Comparison of ENCODE assay signal across 1 cellular context in the genomic region with DNA sequence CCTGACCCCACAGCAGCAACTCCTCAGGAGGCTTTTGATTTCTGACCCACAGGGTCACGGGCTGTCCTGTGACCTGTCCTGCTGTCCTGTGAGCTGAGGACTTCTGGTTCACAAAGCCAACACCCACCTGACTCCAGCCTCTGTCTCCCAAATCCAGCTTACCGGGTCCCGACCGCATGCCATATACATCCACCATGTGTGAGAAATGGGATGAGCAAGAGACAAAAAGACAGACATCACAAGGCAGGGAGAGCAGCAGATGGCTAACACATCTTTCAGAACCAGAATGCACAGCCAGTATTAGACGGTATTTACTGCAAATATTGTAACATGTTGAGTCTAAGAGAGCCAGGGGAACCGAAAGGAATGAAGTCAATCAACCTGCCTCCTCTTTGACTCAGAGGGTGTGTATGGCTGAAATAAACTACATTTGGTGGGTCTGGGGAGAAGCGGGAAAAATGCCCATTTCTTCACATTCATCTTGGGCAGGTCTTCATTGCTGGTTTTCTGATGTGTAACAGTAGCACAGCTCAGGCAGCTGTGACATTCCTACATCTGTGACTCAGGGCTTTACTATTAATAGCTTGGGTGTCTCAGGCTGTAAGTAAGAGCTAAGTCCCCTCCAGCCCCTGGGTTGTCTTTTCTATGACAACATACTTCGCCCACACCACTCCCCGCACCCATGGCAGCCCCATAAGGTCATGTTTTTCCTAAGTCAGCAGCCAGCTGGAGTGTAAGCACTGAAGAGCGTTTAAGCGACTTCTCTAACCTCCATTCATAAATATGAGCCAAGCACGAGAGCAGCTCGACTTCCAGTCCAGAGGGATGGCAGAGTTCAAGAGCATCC.
A peak's percentile ranks its signal among the peaks of the same experiment; 100 is the strongest.
TF ChIP-seq lines count a peak whose summit lies in the region.

No MANE protein-coding gene starts in this region.

TF ChIP-seq in HEK293, 187 proteins besides CTCF, POLR2A, EP300 and RAD21 (continued from another document):
- TF ChIP-seq ZNF600 (tag by site-specific recombination; IDR thresholded peaks at IDR 0.05) (no peak), ZNF629 (tag by site-specific recombination; IDR thresholded peaks at IDR 0.05) (peak; percentile 85), ZNF248 (tag by site-specific recombination; IDR thresholded peaks at IDR 0.05) (no peak), ZNF654 (tag by site-specific recombination; IDR thresholded peaks at IDR 0.05; ENCODE audit: low read depth) (peak; percentile 10; the same call in 1 of the 2 replicates), ZNF501 (tag by site-specific recombination; IDR thresholded peaks at IDR 0.05) (no peak), EGR2 (tag by site-specific recombination; IDR thresholded peaks at IDR 0.05; ENCODE audit: low read depth) (peak; percentile 34; the same call in 1 of the 2 replicates), ZNF133 (tag by site-specific recombination; IDR thresholded peaks at IDR 0.05) (no peak), ZNF2 (tag by site-specific recombination; IDR thresholded peaks at IDR 0.05) (0 out of 2 replicates have a peak, but pooled peaks have one; percentile 26), ZFP41 (tag by site-specific recombination; IDR thresholded peaks at IDR 0.05; ENCODE audit: borderline replicate concordance) (no peak), SCRT2 (tag by site-specific recombination; IDR thresholded peaks at IDR 0.05) (0 out of 2 replicates have a peak, but pooled peaks have one; percentile 29), ZEB2 (tag by site-specific recombination; IDR thresholded peaks at IDR 0.05) (peak; percentile 56; the same call in 1 of the 2 replicates), ZNF366 (tag by site-specific recombination; conservative IDR thresholded peaks at IDR 0.05) (peak; percentile 43; the same call in 1 of the 2 replicates), ZFP37 (tag by site-specific recombination; IDR thresholded peaks at IDR 0.05) (peak; percentile 52), ZBTB8A (tag by site-specific recombination; IDR thresholded peaks at IDR 0.05) (no peak), KLF8 (tag by site-specific recombination; IDR thresholded peaks at IDR 0.05) (peak; percentile 57; the same call in 1 of the 2 replicates), ZNF394 (tag by site-specific recombination; IDR thresholded peaks at IDR 0.05; ENCODE audit: borderline replicate concordance) (peak; percentile 58; the same call in 1 of the 2 replicates), ZNF335 (tag by site-specific recombination; conservative IDR thresholded peaks at IDR 0.05) (peak; percentile 65), ZNF660 (tag by site-specific recombination; IDR thresholded peaks at IDR 0.05) (0 out of 2 replicates have a peak, but pooled peaks have one; percentile 57), GFI1B (tag by site-specific recombination; IDR thresholded peaks at IDR 0.05) (no peak), ZBTB17 (tag by site-specific recombination; IDR thresholded peaks at IDR 0.05) (peak; percentile 98)
- TF ChIP-seq, protein P1, sequence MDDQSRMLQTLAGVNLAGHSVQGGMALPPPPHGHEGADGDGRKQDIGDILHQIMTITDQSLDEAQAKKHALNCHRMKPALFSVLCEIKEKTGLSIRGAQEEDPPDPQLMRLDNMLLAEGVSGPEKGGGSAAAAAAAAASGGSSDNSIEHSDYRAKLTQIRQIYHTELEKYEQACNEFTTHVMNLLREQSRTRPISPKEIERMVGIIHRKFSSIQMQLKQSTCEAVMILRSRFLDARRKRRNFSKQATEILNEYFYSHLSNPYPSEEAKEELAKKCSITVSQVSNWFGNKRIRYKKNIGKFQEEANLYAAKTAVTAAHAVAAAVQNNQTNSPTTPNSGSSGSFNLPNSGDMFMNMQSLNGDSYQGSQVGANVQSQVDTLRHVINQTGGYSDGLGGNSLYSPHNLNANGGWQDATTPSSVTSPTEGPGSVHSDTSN (CRISPR knock-in tag; IDR thresholded peaks at IDR 0.05), result no peak
- TF ChIP-seq, protein P2, sequence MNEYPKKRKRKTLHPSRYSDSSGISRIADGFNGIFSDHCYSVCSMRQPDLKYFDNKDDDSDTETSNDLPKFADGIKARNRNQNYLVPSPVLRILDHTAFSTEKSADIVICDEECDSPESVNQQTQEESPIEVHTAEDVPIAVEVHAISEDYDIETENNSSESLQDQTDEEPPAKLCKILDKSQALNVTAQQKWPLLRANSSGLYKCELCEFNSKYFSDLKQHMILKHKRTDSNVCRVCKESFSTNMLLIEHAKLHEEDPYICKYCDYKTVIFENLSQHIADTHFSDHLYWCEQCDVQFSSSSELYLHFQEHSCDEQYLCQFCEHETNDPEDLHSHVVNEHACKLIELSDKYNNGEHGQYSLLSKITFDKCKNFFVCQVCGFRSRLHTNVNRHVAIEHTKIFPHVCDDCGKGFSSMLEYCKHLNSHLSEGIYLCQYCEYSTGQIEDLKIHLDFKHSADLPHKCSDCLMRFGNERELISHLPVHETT (tag by site-specific recombination; IDR thresholded peaks at IDR 0.05), result 0 out of 2 replicates have a peak, but pooled peaks have one; percentile 50
- TF ChIP-seq, protein P3, sequence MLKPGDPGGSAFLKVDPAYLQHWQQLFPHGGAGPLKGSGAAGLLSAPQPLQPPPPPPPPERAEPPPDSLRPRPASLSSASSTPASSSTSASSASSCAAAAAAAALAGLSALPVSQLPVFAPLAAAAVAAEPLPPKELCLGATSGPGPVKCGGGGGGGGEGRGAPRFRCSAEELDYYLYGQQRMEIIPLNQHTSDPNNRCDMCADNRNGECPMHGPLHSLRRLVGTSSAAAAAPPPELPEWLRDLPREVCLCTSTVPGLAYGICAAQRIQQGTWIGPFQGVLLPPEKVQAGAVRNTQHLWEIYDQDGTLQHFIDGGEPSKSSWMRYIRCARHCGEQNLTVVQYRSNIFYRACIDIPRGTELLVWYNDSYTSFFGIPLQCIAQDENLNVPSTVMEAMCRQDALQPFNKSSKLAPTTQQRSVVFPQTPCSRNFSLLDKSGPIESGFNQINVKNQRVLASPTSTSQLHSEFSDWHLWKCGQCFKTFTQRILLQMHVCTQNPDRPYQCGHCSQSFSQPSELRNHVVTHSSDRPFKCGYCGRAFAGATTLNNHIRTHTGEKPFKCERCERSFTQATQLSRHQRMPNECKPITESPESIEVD (tag by site-specific recombination; IDR thresholded peaks at IDR 0.05), result 0 out of 2 replicates have a peak, but pooled peaks have one; percentile 7
- TF ChIP-seq, protein P4, sequence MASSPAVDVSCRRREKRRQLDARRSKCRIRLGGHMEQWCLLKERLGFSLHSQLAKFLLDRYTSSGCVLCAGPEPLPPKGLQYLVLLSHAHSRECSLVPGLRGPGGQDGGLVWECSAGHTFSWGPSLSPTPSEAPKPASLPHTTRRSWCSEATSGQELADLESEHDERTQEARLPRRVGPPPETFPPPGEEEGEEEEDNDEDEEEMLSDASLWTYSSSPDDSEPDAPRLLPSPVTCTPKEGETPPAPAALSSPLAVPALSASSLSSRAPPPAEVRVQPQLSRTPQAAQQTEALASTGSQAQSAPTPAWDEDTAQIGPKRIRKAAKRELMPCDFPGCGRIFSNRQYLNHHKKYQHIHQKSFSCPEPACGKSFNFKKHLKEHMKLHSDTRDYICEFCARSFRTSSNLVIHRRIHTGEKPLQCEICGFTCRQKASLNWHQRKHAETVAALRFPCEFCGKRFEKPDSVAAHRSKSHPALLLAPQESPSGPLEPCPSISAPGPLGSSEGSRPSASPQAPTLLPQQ (tag by site-specific recombination; IDR thresholded peaks at IDR 0.05), result 0 out of 2 replicates have a peak, but pooled peaks have one; percentile 32
- TF ChIP-seq, protein P5, sequence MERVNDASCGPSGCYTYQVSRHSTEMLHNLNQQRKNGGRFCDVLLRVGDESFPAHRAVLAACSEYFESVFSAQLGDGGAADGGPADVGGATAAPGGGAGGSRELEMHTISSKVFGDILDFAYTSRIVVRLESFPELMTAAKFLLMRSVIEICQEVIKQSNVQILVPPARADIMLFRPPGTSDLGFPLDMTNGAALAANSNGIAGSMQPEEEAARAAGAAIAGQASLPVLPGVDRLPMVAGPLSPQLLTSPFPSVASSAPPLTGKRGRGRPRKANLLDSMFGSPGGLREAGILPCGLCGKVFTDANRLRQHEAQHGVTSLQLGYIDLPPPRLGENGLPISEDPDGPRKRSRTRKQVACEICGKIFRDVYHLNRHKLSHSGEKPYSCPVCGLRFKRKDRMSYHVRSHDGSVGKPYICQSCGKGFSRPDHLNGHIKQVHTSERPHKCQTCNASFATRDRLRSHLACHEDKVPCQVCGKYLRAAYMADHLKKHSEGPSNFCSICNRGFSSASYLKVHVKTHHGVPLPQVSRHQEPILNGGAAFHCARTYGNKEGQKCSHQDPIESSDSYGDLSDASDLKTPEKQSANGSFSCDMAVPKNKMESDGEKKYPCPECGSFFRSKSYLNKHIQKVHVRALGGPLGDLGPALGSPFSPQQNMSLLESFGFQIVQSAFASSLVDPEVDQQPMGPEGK (tag by site-specific recombination; IDR thresholded peaks at IDR 0.05), result peak; percentile 61
- TF ChIP-seq, protein P6, sequence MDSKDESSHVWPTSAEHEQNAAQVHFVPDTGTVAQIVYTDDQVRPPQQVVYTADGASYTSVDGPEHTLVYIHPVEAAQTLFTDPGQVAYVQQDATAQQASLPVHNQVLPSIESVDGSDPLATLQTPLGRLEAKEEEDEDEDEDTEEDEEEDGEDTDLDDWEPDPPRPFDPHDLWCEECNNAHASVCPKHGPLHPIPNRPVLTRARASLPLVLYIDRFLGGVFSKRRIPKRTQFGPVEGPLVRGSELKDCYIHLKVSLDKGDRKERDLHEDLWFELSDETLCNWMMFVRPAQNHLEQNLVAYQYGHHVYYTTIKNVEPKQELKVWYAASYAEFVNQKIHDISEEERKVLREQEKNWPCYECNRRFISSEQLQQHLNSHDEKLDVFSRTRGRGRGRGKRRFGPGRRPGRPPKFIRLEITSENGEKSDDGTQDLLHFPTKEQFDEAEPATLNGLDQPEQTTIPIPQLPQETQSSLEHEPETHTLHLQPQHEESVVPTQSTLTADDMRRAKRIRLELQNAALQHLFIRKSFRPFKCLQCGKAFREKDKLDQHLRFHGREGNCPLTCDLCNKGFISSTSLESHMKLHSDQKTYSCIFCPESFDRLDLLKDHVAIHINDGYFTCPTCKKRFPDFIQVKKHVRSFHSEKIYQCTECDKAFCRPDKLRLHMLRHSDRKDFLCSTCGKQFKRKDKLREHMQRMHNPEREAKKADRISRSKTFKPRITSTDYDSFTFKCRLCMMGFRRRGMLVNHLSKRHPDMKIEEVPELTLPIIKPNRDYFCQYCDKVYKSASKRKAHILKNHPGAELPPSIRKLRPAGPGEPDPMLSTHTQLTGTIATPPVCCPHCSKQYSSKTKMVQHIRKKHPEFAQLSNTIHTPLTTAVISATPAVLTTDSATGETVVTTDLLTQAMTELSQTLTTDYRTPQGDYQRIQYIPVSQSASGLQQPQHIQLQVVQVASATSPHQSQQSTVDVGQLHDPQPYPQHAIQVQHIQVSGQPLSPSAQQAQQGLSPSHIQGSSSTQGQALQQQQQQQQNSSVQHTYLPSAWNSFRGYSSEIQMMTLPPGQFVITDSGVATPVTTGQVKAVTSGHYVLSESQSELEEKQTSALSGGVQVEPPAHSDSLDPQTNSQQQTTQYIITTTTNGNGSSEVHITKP (tag by site-specific recombination; IDR thresholded peaks at IDR 0.05), result peak; percentile 61
- TF ChIP-seq, protein P7, sequence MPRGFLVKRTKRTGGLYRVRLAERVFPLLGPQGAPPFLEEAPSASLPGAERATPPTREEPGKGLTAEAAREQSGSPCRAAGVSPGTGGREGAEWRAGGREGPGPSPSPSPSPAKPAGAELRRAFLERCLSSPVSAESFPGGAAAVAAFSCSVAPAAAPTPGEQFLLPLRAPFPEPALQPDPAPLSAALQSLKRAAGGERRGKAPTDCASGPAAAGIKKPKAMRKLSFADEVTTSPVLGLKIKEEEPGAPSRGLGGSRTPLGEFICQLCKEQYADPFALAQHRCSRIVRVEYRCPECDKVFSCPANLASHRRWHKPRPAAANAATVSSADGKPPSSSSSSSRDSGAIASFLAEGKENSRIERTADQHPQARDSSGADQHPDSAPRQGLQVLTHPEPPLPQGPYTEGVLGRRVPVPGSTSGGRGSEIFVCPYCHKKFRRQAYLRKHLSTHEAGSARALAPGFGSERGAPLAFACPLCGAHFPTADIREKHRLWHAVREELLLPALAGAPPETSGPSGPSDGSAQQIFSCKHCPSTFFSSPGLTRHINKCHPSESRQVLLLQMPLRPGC (tag by site-specific recombination; IDR thresholded peaks at IDR 0.05), result peak; percentile 75; the same call in 1 of the 2 replicates
